Comparison of ENCODE assay signal across 1 cellular context in the genomic region with DNA sequence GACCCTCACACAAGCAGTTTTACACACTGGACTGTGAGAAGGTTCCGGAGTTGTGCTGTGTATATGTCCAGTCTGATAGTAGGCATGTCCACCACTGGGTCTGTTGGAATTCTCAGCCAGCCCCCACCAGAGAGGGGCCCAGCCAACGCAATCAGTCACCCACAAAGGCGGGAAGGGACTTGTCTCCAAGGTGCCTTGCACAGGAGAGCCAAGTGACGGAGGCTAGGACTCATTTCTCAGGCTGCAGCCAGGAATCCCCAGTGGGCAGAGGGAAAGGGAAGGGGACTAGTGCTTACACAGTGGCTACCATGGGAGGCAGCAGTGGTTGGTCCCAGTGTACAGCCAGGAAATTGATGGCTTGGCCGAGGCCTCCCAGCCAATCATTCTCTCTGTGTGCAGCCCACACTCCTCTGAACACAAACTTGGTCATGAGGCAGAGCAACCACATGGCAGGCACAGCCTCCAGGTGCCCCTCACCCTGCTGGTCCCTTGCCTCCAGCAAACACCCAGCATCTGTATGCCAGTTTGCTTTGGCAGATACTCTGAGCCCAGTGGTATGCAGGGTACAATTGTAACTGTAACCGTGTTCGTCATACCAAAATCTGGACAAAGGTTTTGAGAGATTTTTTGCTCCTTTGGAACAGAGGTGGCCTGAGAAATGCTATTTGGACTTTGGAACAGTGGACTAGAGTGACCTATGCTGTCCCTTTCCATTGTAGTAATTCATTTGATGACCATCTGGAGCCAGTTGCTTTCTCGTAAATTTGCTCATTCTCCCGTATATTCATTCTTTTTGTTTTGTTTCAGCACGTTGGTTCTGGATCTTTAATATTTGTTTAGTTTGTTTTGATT.
TF ChIP-seq lines count a peak whose summit lies in the region.

No MANE protein-coding gene starts in this region.

TF ChIP-seq in HepG2, 621 proteins besides CTCF, POLR2A, EP300 and RAD21 (continued from another document and continues in another):
- TF ChIP-seq CHD4 (IDR thresholded peaks at IDR 0.05; ENCODE audit: borderline replicate concordance, low read length) (peak; percentile 74; the same call in 1 of the 2 replicates), TBX3 (IDR thresholded peaks at IDR 0.05; ENCODE audit: borderline replicate concordance) (peak; percentile 47; the same call in 1 of the 2 replicates), JARID2 (CRISPR knock-in tag; IDR thresholded peaks at IDR 0.05; ENCODE audit: insufficient replicate concordance) (no peak), STAG1 (CRISPR knock-in tag; IDR thresholded peaks at IDR 0.05) (peak; percentile 33), CHCHD3 (CRISPR knock-in tag; IDR thresholded peaks at IDR 0.05) (no peak), REXO4 (CRISPR knock-in tag; IDR thresholded peaks at IDR 0.05; ENCODE audit: borderline replicate concordance) (no peak), ZNF777 (CRISPR knock-in tag; IDR thresholded peaks at IDR 0.05) (no peak), MXI1 (IDR thresholded peaks at IDR 0.05; ENCODE audit: borderline replicate concordance, low read depth, low read length) (peak; percentile 93; the same call in 2 of the 3 replicates), CCDC6 (CRISPR knock-in tag; IDR thresholded peaks at IDR 0.05) (no peak), ATRX (CRISPR knock-in tag; IDR thresholded peaks at IDR 0.05; ENCODE audit: borderline replicate concordance) (no peak), MEIS1 (CRISPR knock-in tag; IDR thresholded peaks at IDR 0.05; ENCODE audit: borderline replicate concordance) (no peak), JUNB (CRISPR knock-in tag; IDR thresholded peaks at IDR 0.05; ENCODE audit: borderline replicate concordance) (no peak), RCOR2 (CRISPR knock-in tag; IDR thresholded peaks at IDR 0.05) (peak; percentile 74), JDP2 (CRISPR knock-in tag; IDR thresholded peaks at IDR 0.05; ENCODE audit: borderline replicate concordance) (no peak), ZNF567 (CRISPR knock-in tag; IDR thresholded peaks at IDR 0.05; ENCODE audit: borderline replicate concordance) (0 out of 2 replicates have a peak, but pooled peaks have one; percentile 39), ESRRA (CRISPR knock-in tag; IDR thresholded peaks at IDR 0.05; ENCODE audit: low read depth) (peak; percentile 80; the same call in 1 of the 2 replicates), KMT2B (CRISPR knock-in tag; IDR thresholded peaks at IDR 0.05) (0 out of 2 replicates have a peak, but pooled peaks have one; percentile 50), REPIN1 (CRISPR knock-in tag; IDR thresholded peaks at IDR 0.05; ENCODE audit: borderline replicate concordance, low read depth) (peak; percentile 89), TCF7 (IDR thresholded peaks at IDR 0.05; ENCODE audit: low read depth) (0 out of 2 replicates have a peak, but pooled peaks have one; percentile 19), FOXM1 (CRISPR knock-in tag; IDR thresholded peaks at IDR 0.05) (no peak), ZNF788 (CRISPR knock-in tag; IDR thresholded peaks at IDR 0.05; ENCODE audit: borderline replicate concordance) (peak; percentile 66; the same call in 1 of the 2 replicates), ZNF564 (CRISPR knock-in tag; IDR thresholded peaks at IDR 0.05) (peak; percentile 34; the same call in 1 of the 2 replicates), ZNF484 (CRISPR knock-in tag; IDR thresholded peaks at IDR 0.05; ENCODE audit: borderline replicate concordance, low read depth) (no peak), BRCA1 (CRISPR knock-in tag; IDR thresholded peaks at IDR 0.05) (no peak), TCF12 (IDR thresholded peaks at IDR 0.05) (no peak), TCF12 (CRISPR knock-in tag; IDR thresholded peaks at IDR 0.05) (no peak), ATF1 (CRISPR knock-in tag; IDR thresholded peaks at IDR 0.05) (no peak), ZNF30 (CRISPR knock-in tag; IDR thresholded peaks at IDR 0.05) (no peak), ZNF451 (CRISPR knock-in tag; IDR thresholded peaks at IDR 0.05) (peak; percentile 45; the same call in 1 of the 2 replicates), RFX3 (CRISPR knock-in tag; IDR thresholded peaks at IDR 0.05) (peak; percentile 39), ZNF7 (CRISPR knock-in tag; IDR thresholded peaks at IDR 0.05) (peak; percentile 58; the same call in 1 of the 2 replicates), ZNF20 (CRISPR knock-in tag; IDR thresholded peaks at IDR 0.05) (no peak), SRF (IDR thresholded peaks at IDR 0.05; ENCODE audit: low read depth, low read length) (no peak), HCFC1 (IDR thresholded peaks at IDR 0.05; ENCODE audit: low read depth, low read length) (no peak), NBN (conservative IDR thresholded peaks at IDR 0.05) (no peak), SNAPC2 (CRISPR knock-in tag; IDR thresholded peaks at IDR 0.05) (peak; percentile 79; the same call in 1 of the 2 replicates), HNF4A (CRISPR knock-in tag; IDR thresholded peaks at IDR 0.05) (peak; percentile 98)
- TF ChIP-seq, protein P1, sequence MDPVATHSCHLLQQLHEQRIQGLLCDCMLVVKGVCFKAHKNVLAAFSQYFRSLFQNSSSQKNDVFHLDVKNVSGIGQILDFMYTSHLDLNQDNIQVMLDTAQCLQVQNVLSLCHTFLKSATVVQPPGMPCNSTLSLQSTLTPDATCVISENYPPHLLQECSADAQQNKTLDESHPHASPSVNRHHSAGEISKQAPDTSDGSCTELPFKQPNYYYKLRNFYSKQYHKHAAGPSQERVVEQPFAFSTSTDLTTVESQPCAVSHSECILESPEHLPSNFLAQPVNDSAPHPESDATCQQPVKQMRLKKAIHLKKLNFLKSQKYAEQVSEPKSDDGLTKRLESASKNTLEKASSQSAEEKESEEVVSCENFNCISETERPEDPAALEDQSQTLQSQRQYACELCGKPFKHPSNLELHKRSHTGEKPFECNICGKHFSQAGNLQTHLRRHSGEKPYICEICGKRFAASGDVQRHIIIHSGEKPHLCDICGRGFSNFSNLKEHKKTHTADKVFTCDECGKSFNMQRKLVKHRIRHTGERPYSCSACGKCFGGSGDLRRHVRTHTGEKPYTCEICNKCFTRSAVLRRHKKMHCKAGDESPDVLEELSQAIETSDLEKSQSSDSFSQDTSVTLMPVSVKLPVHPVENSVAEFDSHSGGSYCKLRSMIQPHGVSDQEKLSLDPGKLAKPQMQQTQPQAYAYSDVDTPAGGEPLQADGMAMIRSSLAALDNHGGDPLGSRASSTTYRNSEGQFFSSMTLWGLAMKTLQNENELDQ (CRISPR knock-in tag; IDR thresholded peaks at IDR 0.05; ENCODE audit: borderline replicate concordance), result no peak
- TF ChIP-seq, protein P2, sequence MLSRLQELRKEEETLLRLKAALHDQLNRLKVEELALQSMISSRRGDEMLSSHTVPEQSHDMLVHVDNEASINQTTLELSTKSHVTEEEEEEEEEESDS (CRISPR knock-in tag; IDR thresholded peaks at IDR 0.05; ENCODE audit: borderline replicate concordance), result no peak
- TF ChIP-seq, protein P3, sequence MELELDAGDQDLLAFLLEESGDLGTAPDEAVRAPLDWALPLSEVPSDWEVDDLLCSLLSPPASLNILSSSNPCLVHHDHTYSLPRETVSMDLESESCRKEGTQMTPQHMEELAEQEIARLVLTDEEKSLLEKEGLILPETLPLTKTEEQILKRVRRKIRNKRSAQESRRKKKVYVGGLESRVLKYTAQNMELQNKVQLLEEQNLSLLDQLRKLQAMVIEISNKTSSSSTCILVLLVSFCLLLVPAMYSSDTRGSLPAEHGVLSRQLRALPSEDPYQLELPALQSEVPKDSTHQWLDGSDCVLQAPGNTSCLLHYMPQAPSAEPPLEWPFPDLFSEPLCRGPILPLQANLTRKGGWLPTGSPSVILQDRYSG (CRISPR knock-in tag; IDR thresholded peaks at IDR 0.05), result no peak
- TF ChIP-seq, protein P4, sequence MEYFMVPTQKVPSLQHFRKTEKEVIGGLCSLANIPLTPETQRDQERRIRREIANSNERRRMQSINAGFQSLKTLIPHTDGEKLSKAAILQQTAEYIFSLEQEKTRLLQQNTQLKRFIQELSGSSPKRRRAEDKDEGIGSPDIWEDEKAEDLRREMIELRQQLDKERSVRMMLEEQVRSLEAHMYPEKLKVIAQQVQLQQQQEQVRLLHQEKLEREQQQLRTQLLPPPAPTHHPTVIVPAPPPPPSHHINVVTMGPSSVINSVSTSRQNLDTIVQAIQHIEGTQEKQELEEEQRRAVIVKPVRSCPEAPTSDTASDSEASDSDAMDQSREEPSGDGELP (IDR thresholded peaks at IDR 0.05; ENCODE audit: borderline replicate concordance, low read depth), result peak; percentile 35; the same call in 1 of the 2 replicates
- TF ChIP-seq, protein P5, sequence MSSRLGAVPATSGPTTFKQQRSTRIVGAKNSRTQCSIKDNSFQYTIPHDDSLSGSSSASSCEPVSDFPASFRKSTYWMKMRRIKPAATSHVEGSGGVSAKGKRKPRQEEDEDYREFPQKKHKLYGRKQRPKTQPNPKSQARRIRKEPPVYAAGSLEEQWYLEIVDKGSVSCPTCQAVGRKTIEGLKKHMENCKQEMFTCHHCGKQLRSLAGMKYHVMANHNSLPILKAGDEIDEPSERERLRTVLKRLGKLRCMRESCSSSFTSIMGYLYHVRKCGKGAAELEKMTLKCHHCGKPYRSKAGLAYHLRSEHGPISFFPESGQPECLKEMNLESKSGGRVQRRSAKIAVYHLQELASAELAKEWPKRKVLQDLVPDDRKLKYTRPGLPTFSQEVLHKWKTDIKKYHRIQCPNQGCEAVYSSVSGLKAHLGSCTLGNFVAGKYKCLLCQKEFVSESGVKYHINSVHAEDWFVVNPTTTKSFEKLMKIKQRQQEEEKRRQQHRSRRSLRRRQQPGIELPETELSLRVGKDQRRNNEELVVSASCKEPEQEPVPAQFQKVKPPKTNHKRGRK (CRISPR knock-in tag; IDR thresholded peaks at IDR 0.05), result no peak
- TF ChIP-seq, protein P6, sequence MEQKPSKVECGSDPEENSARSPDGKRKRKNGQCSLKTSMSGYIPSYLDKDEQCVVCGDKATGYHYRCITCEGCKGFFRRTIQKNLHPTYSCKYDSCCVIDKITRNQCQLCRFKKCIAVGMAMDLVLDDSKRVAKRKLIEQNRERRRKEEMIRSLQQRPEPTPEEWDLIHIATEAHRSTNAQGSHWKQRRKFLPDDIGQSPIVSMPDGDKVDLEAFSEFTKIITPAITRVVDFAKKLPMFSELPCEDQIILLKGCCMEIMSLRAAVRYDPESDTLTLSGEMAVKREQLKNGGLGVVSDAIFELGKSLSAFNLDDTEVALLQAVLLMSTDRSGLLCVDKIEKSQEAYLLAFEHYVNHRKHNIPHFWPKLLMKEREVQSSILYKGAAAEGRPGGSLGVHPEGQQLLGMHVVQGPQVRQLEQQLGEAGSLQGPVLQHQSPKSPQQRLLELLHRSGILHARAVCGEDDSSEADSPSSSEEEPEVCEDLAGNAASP (CRISPR knock-in tag; IDR thresholded peaks at IDR 0.05; ENCODE audit: borderline replicate concordance), result peak; percentile 98
- TF ChIP-seq, protein P7, sequence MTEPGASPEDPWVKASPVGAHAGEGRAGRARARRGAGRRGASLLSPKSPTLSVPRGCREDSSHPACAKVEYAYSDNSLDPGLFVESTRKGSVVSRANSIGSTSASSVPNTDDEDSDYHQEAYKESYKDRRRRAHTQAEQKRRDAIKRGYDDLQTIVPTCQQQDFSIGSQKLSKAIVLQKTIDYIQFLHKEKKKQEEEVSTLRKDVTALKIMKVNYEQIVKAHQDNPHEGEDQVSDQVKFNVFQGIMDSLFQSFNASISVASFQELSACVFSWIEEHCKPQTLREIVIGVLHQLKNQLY (CRISPR knock-in tag; IDR thresholded peaks at IDR 0.05), result no peak; the same call in 1 of the 2 replicates
- TF ChIP-seq, protein P8, sequence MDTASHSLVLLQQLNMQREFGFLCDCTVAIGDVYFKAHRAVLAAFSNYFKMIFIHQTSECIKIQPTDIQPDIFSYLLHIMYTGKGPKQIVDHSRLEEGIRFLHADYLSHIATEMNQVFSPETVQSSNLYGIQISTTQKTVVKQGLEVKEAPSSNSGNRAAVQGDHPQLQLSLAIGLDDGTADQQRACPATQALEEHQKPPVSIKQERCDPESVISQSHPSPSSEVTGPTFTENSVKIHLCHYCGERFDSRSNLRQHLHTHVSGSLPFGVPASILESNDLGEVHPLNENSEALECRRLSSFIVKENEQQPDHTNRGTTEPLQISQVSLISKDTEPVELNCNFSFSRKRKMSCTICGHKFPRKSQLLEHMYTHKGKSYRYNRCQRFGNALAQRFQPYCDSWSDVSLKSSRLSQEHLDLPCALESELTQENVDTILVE (CRISPR knock-in tag; IDR thresholded peaks at IDR 0.05), result peak; percentile 79; the same call in 1 of the 2 replicates
- TF ChIP-seq, protein P9, sequence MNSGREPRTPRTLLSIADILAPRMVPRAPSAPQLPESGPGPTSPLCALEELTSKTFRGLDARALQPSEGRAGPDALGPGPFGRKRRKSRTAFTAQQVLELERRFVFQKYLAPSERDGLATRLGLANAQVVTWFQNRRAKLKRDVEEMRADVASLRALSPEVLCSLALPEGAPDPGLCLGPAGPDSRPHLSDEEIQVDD (CRISPR knock-in tag; IDR thresholded peaks at IDR 0.05; ENCODE audit: borderline replicate concordance), result peak; percentile 92
- TF ChIP-seq, protein P10, sequence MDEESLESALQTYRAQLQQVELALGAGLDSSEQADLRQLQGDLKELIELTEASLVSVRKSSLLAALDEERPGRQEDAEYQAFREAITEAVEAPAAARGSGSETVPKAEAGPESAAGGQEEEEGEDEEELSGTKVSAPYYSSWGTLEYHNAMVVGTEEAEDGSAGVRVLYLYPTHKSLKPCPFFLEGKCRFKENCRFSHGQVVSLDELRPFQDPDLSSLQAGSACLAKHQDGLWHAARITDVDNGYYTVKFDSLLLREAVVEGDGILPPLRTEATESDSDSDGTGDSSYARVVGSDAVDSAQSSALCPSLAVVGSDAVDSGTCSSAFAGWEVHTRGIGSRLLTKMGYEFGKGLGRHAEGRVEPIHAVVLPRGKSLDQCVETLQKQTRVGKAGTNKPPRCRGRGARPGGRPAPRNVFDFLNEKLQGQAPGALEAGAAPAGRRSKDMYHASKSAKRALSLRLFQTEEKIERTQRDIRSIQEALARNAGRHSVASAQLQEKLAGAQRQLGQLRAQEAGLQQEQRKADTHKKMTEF (CRISPR knock-in tag; IDR thresholded peaks at IDR 0.05), result no peak; the same call in none of the 2 replicates
